In genomic region chr3:43632269-43632733, GRCh38 we compare ENCODE assay signal across 18 cellular contexts. TPM values are rescaled to one million over a fixed set of nuclear protein-coding genes. Genes with fewer than 3 reads are reported as not detected.
DNase-seq lines count a peak whose midpoint lies in the region; ATAC-seq, FAIRE-seq and TF ChIP-seq lines count a peak whose summit lies in the region.
"Had no signal": no experiment of that assay in that cellular context is flagged by ENCODE, and none has a peak within 500 bp of the region (broad histone marks: within the 10 kb centered on the region; RNA-seq: fewer than 3 reads in every experiment).

No MANE protein-coding gene starts in this region.

- H3K4me3 Mint-ChIP-seq in activated T-helper 2 cell treated with anti-CD3 and anti-CD28 coated beads, Interferon-gamma antibody, Interleukin-2, Interleukin-4, amounts not matched to agents 10 μg/mL and 5 μg/mL and 100 μg/mL, durations not matched to agents 14 hours and 24 hours and 36 hours (ENCODE audit: low read depth), result no peak overlapping the region

- no peak for TF ChIP-seq POLR2A in erythroblast (IDR thresholded peaks at IDR 0.05; ENCODE audit: low read length)

- no peaks in the 10 kb centered on the region for H3K27me3 ChIP-seq in psoas muscle (ENCODE audit: insufficient read depth in 3 of 3, low read length in 2 of 3)
- H3K27me3 ChIP-seq: dorsolateral prefrontal cortex, ovary, upper lobe of left lung had no signal

- 62 to 81% (median 75%) methylated on average over 2 of the region's 2 CpGs for WGBS in psoas muscle, 3 donors

- H3K27me3 Mint-ChIP-seq in activated T-helper 2 cell treated with anti-CD3 and anti-CD28 coated beads, Interferon-gamma antibody, Interleukin-2, Interleukin-4, amounts not matched to agents 10 μg/mL and 5 μg/mL and 100 μg/mL, durations not matched to agents 14 hours and 24 hours and 36 hours (ENCODE audit: low read depth), result peaks cover 28% of the 10 kb centered on the region

- no peaks in the 10 kb centered on the region for H3K36me3 ChIP-seq in psoas muscle (ENCODE audit: insufficient read depth in 1 of 2, low read depth in 1 of 2)
- H3K36me3 ChIP-seq: HAP-1, ovary, upper lobe of left lung had no signal

- TF ChIP-seq CTCF in psoas muscle (IDR thresholded peaks at IDR 0.05), result no peak

- H3K27ac Mint-ChIP-seq in activated T-helper 2 cell treated with anti-CD3 and anti-CD28 coated beads, Interferon-gamma antibody, Interleukin-2, Interleukin-4, amounts not matched to agents 10 μg/mL and 5 μg/mL and 100 μg/mL, durations not matched to agents 14 hours and 24 hours and 36 hours, result no peak overlapping the region

- DNase-seq in GM03348 (ENCODE audit: low spot score) (peak; percentile 50), RCC 7860 (ENCODE audit: low spot score) (peak; percentile 97), erythroblast (lab: John Stamatoyannopoulos, UW) (peak; percentile 17 to 42), psoas muscle (no peak), frontal cortex (ENCODE audit: low spot score in 2 of 2) (no peak)
- no peak for DNase-seq in activated T-helper 2 cell treated with anti-CD3 and anti-CD28 coated beads, Interferon-gamma antibody, Interleukin-2, Interleukin-4, amounts not matched to agents 10 μg/mL and 5 μg/mL and 100 μg/mL, durations not matched to agents 14 hours and 24 hours and 36 hours (ENCODE audit: low spot score)
- DNase-seq: activated effector memory CD4-positive, alpha-beta T cell treated with anti-CD3 and anti-CD28 coated beads, Interleukin-2, amount 50 U/mL, for 16 hours; DMS79 treated with DMSO at 0.1 percent for 48 hours; NCI-H2107; ovary; SHP77 treated with DMSO at 0.1 percent for 48 hours; upper lobe of left lung had no signal

- no peaks in the 10 kb centered on the region for H3K9me3 ChIP-seq in psoas muscle
- H3K9me3 ChIP-seq: HAP-1, ovary, upper lobe of left lung had no signal

- H3K4me1 ChIP-seq in psoas muscle, result no peaks in the 10 kb centered on the region
- H3K4me1 ChIP-seq: HAP-1, upper lobe of left lung had no signal

- FAIRE-seq in RCC 7860 (lab: Jason Lieb, UNC), result peak; percentile 94
- no peak for FAIRE-seq in frontal cortex (lab: Jason Lieb, UNC)
- FAIRE-seq: islet of Langerhans had no signal

- H3K4me3 ChIP-seq in psoas muscle, result no peak overlapping the region
- H3K4me3 ChIP-seq: dorsolateral prefrontal cortex, HAP-1, ovary, upper lobe of left lung had no signal

- peak overlapping the region; percentile 7 for H3K27ac ChIP-seq in psoas muscle
- H3K27ac ChIP-seq: dorsolateral prefrontal cortex, ovary, upper lobe of left lung had no signal

- ATAC-seq in psoas muscle (peak; percentile 59 to 96 (median 82)), HG03354 (IDR thresholded peaks at IDR 0.05; ENCODE audit: poor library complexity, severe bottlenecking, unreplicated experiment) (no peak), HG02623 (IDR thresholded peaks at IDR 0.05; ENCODE audit: unreplicated experiment) (no peak)
- ATAC-seq: activated CD4-positive, CD25-positive, alpha-beta regulatory T cell treated with anti-CD3 and anti-CD28 coated beads, Interleukin-2, amount 50 U/mL, for 24 hours had no signal

- H3K9me3 Mint-ChIP-seq in activated T-helper 2 cell treated with anti-CD3 and anti-CD28 coated beads, Interferon-gamma antibody, Interleukin-2, Interleukin-4, amounts not matched to agents 10 μg/mL and 5 μg/mL and 100 μg/mL, durations not matched to agents 14 hours and 24 hours and 36 hours, result peaks cover 9% of the 10 kb centered on the region

- intact Hi-C loops in psoas muscle (cut with DNase I), result no loop called here
- intact Hi-C loops in activated T-helper 2 cell treated with anti-CD3 and anti-CD28 coated beads, Interferon-gamma antibody, Interleukin-2, Interleukin-4, amounts not matched to agents 10 μg/mL and 5 μg/mL and 100 μg/mL, durations not matched to agents 14 hours and 24 hours and 36 hours (cut with micrococcal nuclease), result no loop called here

- no peaks in the 10 kb centered on the region for H3K36me3 Mint-ChIP-seq in activated T-helper 2 cell treated with anti-CD3 and anti-CD28 coated beads, Interferon-gamma antibody, Interleukin-2, Interleukin-4, amounts not matched to agents 10 μg/mL and 5 μg/mL and 100 μg/mL, durations not matched to agents 14 hours and 24 hours and 36 hours (ENCODE audit: low read depth)

- peaks cover 19% of the 10 kb centered on the region for H3K4me1 Mint-ChIP-seq in activated T-helper 2 cell treated with anti-CD3 and anti-CD28 coated beads, Interferon-gamma antibody, Interleukin-2, Interleukin-4, amounts not matched to agents 10 μg/mL and 5 μg/mL and 100 μg/mL, durations not matched to agents 14 hours and 24 hours and 36 hours (ENCODE audit: low read depth)

RNA-seq across cellular contexts. Expression of gene ANO10, which starts 10.5 kb away (rescaled TPM):
- total RNA-seq in psoas muscle (10 to 100 TPM; 10.3 to 18.8 (median 14.6) TPM), frontal cortex (39.1 TPM)
- 10 to 100 TPM; 11.4 to 16.6 (median 12.0) TPM for polyA plus RNA-seq in psoas muscle
- 3.9 and 4.9 TPM in 2 replicates for total RNA-seq in activated T-helper 2 cell treated with anti-CD3 and anti-CD28 coated beads, Interferon-gamma antibody, Interleukin-2, Interleukin-4, amounts not matched to agents 10 μg/mL and 5 μg/mL and 100 μg/mL, durations not matched to agents 14 hours and 24 hours and 36 hours

RNA-seq across cellular contexts. Expression of gene ABHD5, which starts 58.4 kb away (rescaled TPM):
- total RNA-seq in psoas muscle, result 10 to 100 TPM; 19.9 to 38.2 (median 25.7) TPM
- 10 to 100 TPM; 16.1 to 69.4 (median 32.0) TPM for polyA plus RNA-seq in psoas muscle
- total RNA-seq in frontal cortex, result 26.1 TPM
- 11.9 and 15.2 TPM in 2 replicates for total RNA-seq in activated T-helper 2 cell treated with anti-CD3 and anti-CD28 coated beads, Interferon-gamma antibody, Interleukin-2, Interleukin-4, amounts not matched to agents 10 μg/mL and 5 μg/mL and 100 μg/mL, durations not matched to agents 14 hours and 24 hours and 36 hours

Comparison
In these comparisons a context has a peak if more than half of its experiments do, and no peak if none do; other contexts are left out.
1. DNase-seq: peak in GM03348 (single experiment), RCC 7860 (single experiment) and erythroblast (2 of 2); none in psoas muscle (0 of 2), frontal cortex (0 of 2) and activated T-helper 2 cell treated with anti-CD3 and anti-CD28 coated beads, Interferon-gamma antibody, Interleukin-2, Interleukin-4, amounts not matched to agents 10 μg/mL and 5 μg/mL and 100 μg/mL, durations not matched to agents 14 hours and 24 hours and 36 hours (single experiment).
2. ATAC-seq: peak in psoas muscle (4 of 4); none in HG03354 (single experiment) and HG02623 (single experiment).